Comparison of ENCODE assay signal across 13 cellular contexts in the genomic region with DNA sequence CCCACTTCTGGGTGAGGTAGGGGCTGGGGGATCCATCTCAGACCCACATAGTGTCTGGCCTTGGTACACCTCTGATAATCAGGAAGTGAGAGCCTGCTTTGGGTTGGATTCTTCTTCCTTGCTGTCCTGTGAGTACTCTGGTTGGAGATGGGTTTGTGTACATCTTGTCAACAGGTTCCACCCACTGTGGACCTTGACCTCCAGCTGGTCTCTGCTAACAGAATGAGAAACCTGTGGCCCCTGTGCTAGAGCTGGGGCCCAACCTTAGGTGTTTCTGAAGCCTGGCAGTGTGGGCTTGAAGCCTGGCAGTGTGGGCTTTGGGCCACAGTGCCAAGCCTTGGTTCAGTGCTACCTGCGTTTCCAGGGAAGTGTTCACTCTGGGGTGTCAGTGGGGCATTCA. TPM values are rescaled to one million over a fixed set of nuclear protein-coding genes. Genes with fewer than 3 reads are reported as not detected.
DNase-seq lines count a peak whose midpoint lies in the region; ATAC-seq, FAIRE-seq and TF ChIP-seq lines count a peak whose summit lies in the region.
"Had no signal": no experiment of that assay in that cellular context is flagged by ENCODE, and none has a peak within 500 bp of the region (broad histone marks: within the 10 kb centered on the region; RNA-seq: fewer than 3 reads in every experiment).

No MANE protein-coding gene starts in this region.

- H3K4me3 ChIP-seq in GM12878 (peak overlapping the region; percentile 36; the same call in 1 of the 2 replicates), H7 (ENCODE audit: insufficient read depth, low read depth, low read length) (no peak overlapping the region)
- H3K4me3 ChIP-seq in naive thymus-derived CD4-positive, alpha-beta T cell (ENCODE audit: low read length), result no peak overlapping the region
- H3K4me3 ChIP-seq: adrenal gland had no signal

- peak overlapping the region in 8 of 9 donors; percentile 26 to 98 (median 74) for H3K27ac Mint-ChIP-seq in naive thymus-derived CD4-positive, alpha-beta T cell

- peak overlapping the region; percentile 70 for H3K4me2 ChIP-seq in GM12878 (ENCODE audit: control insufficient read depth, insufficient read depth)

- SMC1A ChIA-PET in GM12878 (lab: Charles Lee; ENCODE audit: uncharacterized antibody, unreplicated experiment), result interaction anchor here (0.9 to 2.9 kb wide), 3 partner anchors 18 to 42 kb away, joined by 4 to 16 read pairs (median 4); partner anchors contain the start of gene THAP3

- DNase-seq in CD1c-positive myeloid dendritic cell (ENCODE audit: extremely low spot score) (peak; percentile 28), HuH-7 (ENCODE audit: low spot score) (peak; percentile 92), GM12878 (ENCODE audit: low read depth, low spot score) (no peak), H7 (no peak), GM13976 (ENCODE audit: low spot score) (no peak), glomerular visceral epithelial cell (ENCODE audit: extremely low spot score) (no peak)
- no peak for DNase-seq in naive thymus-derived CD4-positive, alpha-beta T cell
- DNase-seq in effector CD4-positive, alpha-beta T cell, result no peak
- DNase-seq: NCI-H748 treated with DMSO at 0.1 percent for 48 hours; stimulated activated CD4-positive, alpha-beta T cell treated with anti-CD3 and anti-CD28 coated beads, Interleukin-2, amount 100 ng/mL, for 24 hours had no signal

- H3K27ac ChIP-seq in GM12878 (ENCODE audit: control insufficient read depth, insufficient read depth), result no peak overlapping the region
- peak overlapping the region; percentile 38 for H3K27ac ChIP-seq in naive thymus-derived CD4-positive, alpha-beta T cell (ENCODE audit: low read depth, low read length)

- POLR2A ChIA-PET in GM12878 (lab: Charles Lee), result interaction anchor here (0.5 to 3.9 kb wide), 3 partner anchors 17 to 25 kb away, joined by 3 to 22 read pairs (median 3); no protein-coding TSS in a partner anchor
- POLR2A ChIA-PET in naive thymus-derived CD4-positive, alpha-beta T cell (lab: Charles Lee), result interaction anchor here (3.2 to 6.9 kb wide), 2 partner anchors 19 to 28 kb away, joined by 21 to 153 read pairs; partner anchors contain the start of genes KLHL21, NOL9 and TAS1R1

- H3K9ac ChIP-seq in GM12878 (ENCODE audit: control insufficient read depth, insufficient read depth, low read length), result 0 out of 2 replicates have a peak overlapping the region, but pooled peaks have one; percentile 10

- peaks cover 13% of the 10 kb centered on the region for H3K4me1 ChIP-seq in GM12878 (ENCODE audit: control insufficient read depth, insufficient read depth, low read length)
- peaks cover 27 to 31% of the 10 kb centered on the region in 2 donors for H3K4me1 ChIP-seq in naive thymus-derived CD4-positive, alpha-beta T cell (ENCODE audit: control insufficient read depth in 2 of 2, insufficient read depth in 2 of 2, low read length in 2 of 2)

- TF ChIP-seq POLR2A in GM12878 (IDR thresholded peaks at IDR 0.05; ENCODE audit: low read depth, low read length), result no peak

- TF ChIP-seq EP300 in GM12878 (IDR thresholded peaks at IDR 0.05; ENCODE audit: borderline replicate concordance in 1 of 2, control insufficient read depth in 1 of 2, low read depth in 2 of 2, low read length in 2 of 2), result no peak

- TF ChIP-seq CTCF in GM12878 (IDR thresholded peaks at IDR 0.05 in 2 of 3, conservative IDR thresholded peaks at IDR 0.05 in 1 of 3; ENCODE audit: control insufficient read depth in 2 of 3, extremely low read depth in 1 of 3, insufficient read depth in 1 of 3, low read depth in 3 of 3, low read length in 3 of 3) (no peak), GM13976 (IDR thresholded peaks at IDR 0.05; ENCODE audit: borderline replicate concordance, control extremely low read depth, extremely low read depth, insufficient read depth, missing control alignments) (no peak)

- peaks cover 0 to 4% (median 0%) of the 10 kb centered on the region in 5 donors for H3K36me3 Mint-ChIP-seq in naive thymus-derived CD4-positive, alpha-beta T cell

- intact Hi-C loops in GM12878 (cut with micrococcal nuclease; ENCODE audit: unreplicated experiment), result no loop called here
- intact Hi-C loops in naive thymus-derived CD4-positive, alpha-beta T cell (cut with micrococcal nuclease), result no loop called here

- peaks cover 0 to 2% (median 0%) of the 10 kb centered on the region in 11 donors for H3K9me3 Mint-ChIP-seq in naive thymus-derived CD4-positive, alpha-beta T cell

- H2AFZ ChIP-seq in GM12878 (ENCODE audit: control insufficient read depth, low read depth, low read length), result no peak overlapping the region

- 90% methylated on average over 1 of the region's 1 CpG for WGBS in GM12878 (ENCODE audit: insufficient coverage, insufficient replicate concordance, low lambda C conversion rate, missing lambda C conversion rate)

- no peak for FAIRE-seq in GM12878 (lab: Jason Lieb, UNC)
- FAIRE-seq: TTC549 had no signal

- H3K79me2 ChIP-seq in GM12878 (ENCODE audit: control insufficient read depth, insufficient read depth, low read length), result peaks cover 21% of the 10 kb centered on the region

- no peak for TF ChIP-seq RAD21 in GM12878 (IDR thresholded peaks at IDR 0.05; ENCODE audit: insufficient read depth, low read depth, low read length)

- H3K4me3 Mint-ChIP-seq in naive thymus-derived CD4-positive, alpha-beta T cell, result peak overlapping the region; percentile 52 to 97 (median 72)

- no TSS peak for BruUV-seq in GM12878 (replicated peaks; lab: Mats Ljungman, UMichigan)

- peak; percentile 16 for ATAC-seq in GM12878
- no peak for ATAC-seq in naive thymus-derived CD4-positive, alpha-beta T cell

- H3K36me3 ChIP-seq in GM12878 (ENCODE audit: control insufficient read depth in 2 of 2, insufficient read depth in 2 of 2, low read length in 1 of 2), result no peaks in the 10 kb centered on the region; a peak in 1 of 4 replicates
- peaks cover 0 to 9% (median 0%) of the 10 kb centered on the region in 3 experiments for H3K36me3 ChIP-seq in naive thymus-derived CD4-positive, alpha-beta T cell (ENCODE audit: control insufficient read depth in 2 of 3, insufficient read depth in 3 of 3, low read length in 3 of 3)
- no peaks in the 10 kb centered on the region; the same call in none of the 2 replicates for H3K36me3 ChIP-seq in H7 (replicated peaks; ENCODE audit: control insufficient read depth, insufficient read depth, low read length)
- H3K36me3 ChIP-seq: adrenal gland had no signal

- RAD21 ChIA-PET in GM12878 (lab: Charles Lee; ENCODE audit: unreplicated experiment), result interaction anchor here (1.0 to 4.7 kb wide), 2 partner anchors 19 to 31 kb away, joined by 3 to 38 read pairs; partner anchors contain the start of genes KLHL21 and PHF13

- CTCF ChIA-PET in GM12878 (lab: Yijun Ruan, JAX), result interaction anchor here (0.7 to 4.4 kb wide), 3 partner anchors 18 to 29 kb away, joined by 4 to 29 read pairs (median 15); partner anchors contain the start of genes NOL9 and TAS1R1
- CTCF ChIA-PET in naive thymus-derived CD4-positive, alpha-beta T cell (lab: Charles Lee), result interaction anchor here (0.6 to 1.1 kb wide), 2 partner anchors 29 to 30 kb away, joined by 3 to 4 read pairs; no protein-coding TSS in a partner anchor

- H3K4me1 Mint-ChIP-seq in naive thymus-derived CD4-positive, alpha-beta T cell, result peaks cover 35 to 56% (median 44%) of the 10 kb centered on the region in 7 donors

- in situ Hi-C loops in GM12878 (cut with MboI), result no loop called here
- in situ Hi-C loops in GM13976 (cut with MboI; ENCODE audit: low sequenced_read_pairs, unreplicated experiment), result no loop called here

- H3K9me3 ChIP-seq in GM12878 (replicated peaks; ENCODE audit: control insufficient read depth, insufficient read depth, low read length), result no peaks in the 10 kb centered on the region
- no peaks in the 10 kb centered on the region for H3K9me3 ChIP-seq in naive thymus-derived CD4-positive, alpha-beta T cell (ENCODE audit: control insufficient read depth in 2 of 3, low read length in 3 of 3)
- H3K9me3 ChIP-seq: adrenal gland had no signal

- H4K20me1 ChIP-seq in GM12878 (ENCODE audit: control insufficient read depth, insufficient read depth), result no peaks in the 10 kb centered on the region

- no peaks in the 10 kb centered on the region for H3K27me3 Mint-ChIP-seq in naive thymus-derived CD4-positive, alpha-beta T cell

- H3K27me3 ChIP-seq in GM12878 (replicated peaks in 1 of 2; ENCODE audit: control insufficient read depth in 2 of 2, insufficient read depth in 2 of 2, low read length in 1 of 2) (no peaks in the 10 kb centered on the region), H7 (ENCODE audit: control insufficient read depth, insufficient read depth, low read length) (no peaks in the 10 kb centered on the region)
- no peaks in the 10 kb centered on the region for H3K27me3 ChIP-seq in naive thymus-derived CD4-positive, alpha-beta T cell (ENCODE audit: control insufficient read depth in 2 of 2, insufficient read depth in 2 of 2, low read length in 2 of 2)
- H3K27me3 ChIP-seq: adrenal gland had no signal

RNA-seq across cellular contexts. Expression of gene ZBTB48, which starts 2.6 kb away (rescaled TPM):
- total RNA-seq in GM12878 (2013; cell fraction: nucleolus; rRNA removed), result 40.4 and 45.4 TPM in 2 replicates
- total RNA-seq in GM12878 (2014; rRNA removed) (13.6 and 16.3 TPM in 2 replicates), GM12878 (2014; rRNA removed; fragmentation: Illumina TruSeq; extraction: Trizol) (14.5 and 18.8 TPM in 2 replicates), GM12878 (2021) (23.6 and 27.8 TPM in 2 replicates)
- polyA plus RNA-seq in GM12878 (2011; ENCODE audit: low read depth), result 8.7 TPM
- polyA plus RNA-seq in GM12878 (2011; rRNA removed) (10.8 and 17.2 TPM in 2 replicates), GM12878 (2014; fragmentation: Illumina TruSeq; extraction: Trizol) (7.6 and 9.9 TPM in 2 replicates), GM12878 (2014; fragmentation: Nextera tagmentation; extraction: Ambion mirVana) (1 to 10 TPM in 1 of 2 experiments, under 1 TPM in 1; 1.00 to 3.3 TPM), GM12878 (2014; rRNA removed) (25.3 and 26.3 TPM in 2 replicates), GM12878 (2016; fragmentation: Nextera tagmentation; extraction: Ambion mirVana) (10 to 100 TPM; 16.3 to 18.7 TPM)
- polyA plus RNA-seq in GM12878 (2011; cell fraction: cytosol; rRNA removed), result 19.4 and 33.6 TPM in 2 replicates
- 68.9 and 75.7 TPM in 2 replicates for polyA plus RNA-seq in GM12878 (2011; cell fraction: nucleus; rRNA removed)
- polyA plus RNA-seq in GM12878 (2012), result 21.0 and 24.5 TPM in 2 replicates
- 11.6 and 23.8 TPM in 2 replicates for polyA minus RNA-seq in GM12878 (2011; rRNA and poly(A)+ RNA removed)
- 8.4 and 10.8 TPM in 2 replicates for polyA minus RNA-seq in GM12878 (2011; cell fraction: cytosol; rRNA and poly(A)+ RNA removed)
- polyA minus RNA-seq in GM12878 (2011; cell fraction: nucleus; rRNA and poly(A)+ RNA removed), result 20.1 and 31.1 TPM in 2 replicates
- total RNA-seq in naive thymus-derived CD4-positive, alpha-beta T cell, result 10 to 100 TPM; 39.1 to 70.4 (median 62.2) TPM
- 10 to 100 TPM; 18.5 to 27.9 TPM for polyA plus RNA-seq in naive thymus-derived CD4-positive, alpha-beta T cell
- total RNA-seq in H7 (2014; rRNA removed; shearing (Covaris generic)), result 40.3 and 40.4 TPM in 2 replicates

RNA-seq across cellular contexts. Expression of gene KLHL21, which starts 20.3 kb away (rescaled TPM):
- 16.3 and 18.5 TPM in 2 replicates for total RNA-seq in GM12878 (2013; cell fraction: nucleolus; rRNA removed)
- total RNA-seq in GM12878 (2014; rRNA removed), result 7.9 and 10.1 TPM in 2 replicates
- 3.5 and 3.9 TPM in 2 replicates for total RNA-seq in GM12878 (2014; rRNA removed; fragmentation: Illumina TruSeq; extraction: Trizol)
- total RNA-seq in GM12878 (2021), result 11.0 and 12.2 TPM in 2 replicates
- polyA plus RNA-seq in GM12878 (2011; ENCODE audit: low read depth), result 4.6 TPM
- polyA plus RNA-seq in GM12878 (2011; rRNA removed), result 1.9 and 2.5 TPM in 2 replicates
- 4.4 and 4.5 TPM in 2 replicates for polyA plus RNA-seq in GM12878 (2011; cell fraction: cytosol; rRNA removed)
- polyA plus RNA-seq in GM12878 (2011; cell fraction: nucleus; rRNA removed), result 9.7 and 11.7 TPM in 2 replicates
- 10.8 and 15.1 TPM in 2 replicates for polyA plus RNA-seq in GM12878 (2012)
- polyA plus RNA-seq in GM12878 (2014; fragmentation: Illumina TruSeq; extraction: Trizol), result 1.5 and 4.2 TPM in 2 replicates
- polyA plus RNA-seq in GM12878 (2014; fragmentation: Nextera tagmentation; extraction: Ambion mirVana), result 1 to 10 TPM in 1 of 2 experiments, under 1 TPM in 1; 0.76 to 1.2 TPM
- polyA plus RNA-seq in GM12878 (2014; rRNA removed), result 6.3 and 7.3 TPM in 2 replicates
- polyA plus RNA-seq in GM12878 (2016; fragmentation: Nextera tagmentation; extraction: Ambion mirVana), result 1 to 10 TPM; 7.7 to 9.2 TPM
- polyA minus RNA-seq in GM12878 (2011; rRNA and poly(A)+ RNA removed), result 6.1 and 12.7 TPM in 2 replicates
- 5.2 and 9.1 TPM in 2 replicates for polyA minus RNA-seq in GM12878 (2011; cell fraction: cytosol; rRNA and poly(A)+ RNA removed)
- 5.9 and 8.9 TPM in 2 replicates for polyA minus RNA-seq in GM12878 (2011; cell fraction: nucleus; rRNA and poly(A)+ RNA removed)
- 10 to 100 TPM; 25.2 to 58.1 (median 33.0) TPM for total RNA-seq in naive thymus-derived CD4-positive, alpha-beta T cell
- polyA plus RNA-seq in naive thymus-derived CD4-positive, alpha-beta T cell, result 10 to 100 TPM; 17.2 to 31.1 TPM
- total RNA-seq in H7 (2014; rRNA removed; shearing (Covaris generic)), result 35.0 and 41.1 TPM in 2 replicates

RNA-seq across cellular contexts. Expression of gene TAS1R1, which starts 27.3 kb away (rescaled TPM):
- total RNA-seq in GM12878 (2013; cell fraction: nucleolus; rRNA removed), result not detected in 2 replicates
- total RNA-seq in GM12878 (2014; rRNA removed), result not detected in 2 replicates
- not detected in 2 replicates for total RNA-seq in GM12878 (2014; rRNA removed; fragmentation: Illumina TruSeq; extraction: Trizol)
- total RNA-seq in GM12878 (2021), result 0.11 TPM in 1 of 2 replicates, not detected in the other
- not detected for polyA plus RNA-seq in GM12878 (2011; ENCODE audit: low read depth)
- polyA plus RNA-seq in GM12878 (2011; rRNA removed), result not detected in 2 replicates
- 0.03 TPM in 1 of 2 replicates, not detected in the other for polyA plus RNA-seq in GM12878 (2011; cell fraction: cytosol; rRNA removed)
- polyA plus RNA-seq in GM12878 (2011; cell fraction: nucleus; rRNA removed), result 0.04 TPM in 1 of 2 replicates, not detected in the other
- polyA plus RNA-seq in GM12878 (2012), result 0.14 and 0.38 TPM in 2 replicates
- 0.03 TPM in 1 of 2 replicates, not detected in the other for polyA plus RNA-seq in GM12878 (2014; fragmentation: Illumina TruSeq; extraction: Trizol)
- under 1 TPM in 1 of 2 experiments, not detected in 1; 0.04 TPM for polyA plus RNA-seq in GM12878 (2014; fragmentation: Nextera tagmentation; extraction: Ambion mirVana)
- polyA plus RNA-seq in GM12878 (2014; rRNA removed), result 0.06 and 0.10 TPM in 2 replicates
- polyA plus RNA-seq in GM12878 (2016; fragmentation: Nextera tagmentation; extraction: Ambion mirVana), result not detected
- not detected in 2 replicates for polyA minus RNA-seq in GM12878 (2011; rRNA and poly(A)+ RNA removed)
- polyA minus RNA-seq in GM12878 (2011; cell fraction: cytosol; rRNA and poly(A)+ RNA removed), result not detected in 2 replicates
- polyA minus RNA-seq in GM12878 (2011; cell fraction: nucleus; rRNA and poly(A)+ RNA removed), result not detected in 2 replicates
- not detected for total RNA-seq in naive thymus-derived CD4-positive, alpha-beta T cell
- polyA plus RNA-seq in naive thymus-derived CD4-positive, alpha-beta T cell, result not detected
- 0.10 and 0.15 TPM in 2 replicates for total RNA-seq in H7 (2014; rRNA removed; shearing (Covaris generic))
- polyA plus RNA-seq: thymus had no signal

RNA-seq across cellular contexts. Expression of gene NOL9, which starts 28.1 kb away (rescaled TPM):
- 125 and 145 TPM in 2 replicates for total RNA-seq in GM12878 (2013; cell fraction: nucleolus; rRNA removed)
- total RNA-seq in GM12878 (2014; rRNA removed) (23.0 and 24.9 TPM in 2 replicates), GM12878 (2014; rRNA removed; fragmentation: Illumina TruSeq; extraction: Trizol) (23.5 and 23.6 TPM in 2 replicates), GM12878 (2021) (28.7 and 35.9 TPM in 2 replicates)
- polyA plus RNA-seq in GM12878 (2011; ENCODE audit: low read depth), result 5.3 TPM
- polyA plus RNA-seq in GM12878 (2011; rRNA removed) (29.7 and 30.9 TPM in 2 replicates), GM12878 (2014; fragmentation: Illumina TruSeq; extraction: Trizol) (10.9 and 14.0 TPM in 2 replicates), GM12878 (2014; fragmentation: Nextera tagmentation; extraction: Ambion mirVana) (1 to 10 TPM; 3.9 to 4.3 TPM), GM12878 (2014; rRNA removed) (17.5 and 23.8 TPM in 2 replicates), GM12878 (2016; fragmentation: Nextera tagmentation; extraction: Ambion mirVana) (10 to 100 TPM; 22.9 to 24.6 TPM)
- 14.0 and 16.3 TPM in 2 replicates for polyA plus RNA-seq in GM12878 (2011; cell fraction: cytosol; rRNA removed)
- polyA plus RNA-seq in GM12878 (2011; cell fraction: nucleus; rRNA removed), result 24.0 and 27.3 TPM in 2 replicates
- 5.8 and 10.7 TPM in 2 replicates for polyA plus RNA-seq in GM12878 (2012)
- polyA minus RNA-seq in GM12878 (2011; rRNA and poly(A)+ RNA removed), result 29.7 and 38.8 TPM in 2 replicates
- polyA minus RNA-seq in GM12878 (2011; cell fraction: cytosol; rRNA and poly(A)+ RNA removed), result 12.1 and 15.4 TPM in 2 replicates
- polyA minus RNA-seq in GM12878 (2011; cell fraction: nucleus; rRNA and poly(A)+ RNA removed), result 19.2 and 33.0 TPM in 2 replicates
- total RNA-seq in naive thymus-derived CD4-positive, alpha-beta T cell, result 10 to 100 TPM; 54.2 to 80.6 (median 73.8) TPM
- 10 to 100 TPM; 13.4 to 29.8 TPM for polyA plus RNA-seq in naive thymus-derived CD4-positive, alpha-beta T cell
- 32.7 and 37.2 TPM in 2 replicates for total RNA-seq in H7 (2014; rRNA removed; shearing (Covaris generic))

RNA-seq across cellular contexts. Expression of gene PHF13, which starts 31.2 kb away (rescaled TPM):
- total RNA-seq in GM12878 (2013; cell fraction: nucleolus; rRNA removed), result 8.1 and 8.4 TPM in 2 replicates
- total RNA-seq in GM12878 (2014; rRNA removed) (5.1 and 5.7 TPM in 2 replicates), GM12878 (2014; rRNA removed; fragmentation: Illumina TruSeq; extraction: Trizol) (4.4 and 4.6 TPM in 2 replicates), GM12878 (2021) (15.4 and 15.6 TPM in 2 replicates)
- polyA plus RNA-seq in GM12878 (2011; ENCODE audit: low read depth), result 9.0 TPM
- polyA plus RNA-seq in GM12878 (2011; rRNA removed) (4.9 and 5.1 TPM in 2 replicates), GM12878 (2014; fragmentation: Illumina TruSeq; extraction: Trizol) (6.1 and 8.2 TPM in 2 replicates), GM12878 (2014; fragmentation: Nextera tagmentation; extraction: Ambion mirVana) (1 to 10 TPM in 1 of 2 experiments, under 1 TPM in 1; 0.87 to 1.9 TPM), GM12878 (2014; rRNA removed) (6.4 and 8.2 TPM in 2 replicates), GM12878 (2016; fragmentation: Nextera tagmentation; extraction: Ambion mirVana) (1 to 10 TPM; 4.8 to 5.2 TPM)
- 4.1 and 5.2 TPM in 2 replicates for polyA plus RNA-seq in GM12878 (2011; cell fraction: cytosol; rRNA removed)
- polyA plus RNA-seq in GM12878 (2011; cell fraction: nucleus; rRNA removed), result 13.9 and 15.6 TPM in 2 replicates
- polyA plus RNA-seq in GM12878 (2012), result 14.2 and 16.0 TPM in 2 replicates
- polyA minus RNA-seq in GM12878 (2011; rRNA and poly(A)+ RNA removed), result 4.2 and 6.0 TPM in 2 replicates
- polyA minus RNA-seq in GM12878 (2011; cell fraction: cytosol; rRNA and poly(A)+ RNA removed), result 3.0 and 3.1 TPM in 2 replicates
- polyA minus RNA-seq in GM12878 (2011; cell fraction: nucleus; rRNA and poly(A)+ RNA removed), result 1.7 and 3.3 TPM in 2 replicates
- 10 to 100 TPM in 3 of 5 experiments, 1 to 10 TPM in 2; 7.7 to 14.3 (median 12.2) TPM for total RNA-seq in naive thymus-derived CD4-positive, alpha-beta T cell
- polyA plus RNA-seq in naive thymus-derived CD4-positive, alpha-beta T cell, result 1 to 10 TPM; 4.4 to 6.3 TPM
- 36.6 and 44.5 TPM in 2 replicates for total RNA-seq in H7 (2014; rRNA removed; shearing (Covaris generic))

Comparison
In these comparisons a context has a peak if more than half of its experiments do, and no peak if none do; other contexts are left out.
1. DNase-seq: peak in CD1c-positive myeloid dendritic cell (single experiment) and HuH-7 (single experiment); none in GM12878 (single experiment), naive thymus-derived CD4-positive, alpha-beta T cell (0 of 9), effector CD4-positive, alpha-beta T cell (single experiment), H7 (single experiment), GM13976 (single experiment) and glomerular visceral epithelial cell (single experiment).